1 cellular context compared by ENCODE assay signal in genomic region chr1:217437375-217437774, GRCh38.
TF ChIP-seq lines count a peak whose summit lies in the region.

No MANE protein-coding gene starts in this region.

TF ChIP-seq in GM23338, 12 proteins besides CTCF, POLR2A, EP300 and RAD21 (continued from another document):
- no peak for TF ChIP-seq REST (IDR thresholded peaks at IDR 0.05; ENCODE audit: unreplicated experiment)
- no peak for TF ChIP-seq NANOG (IDR thresholded peaks at IDR 0.05; ENCODE audit: borderline replicate concordance)
- no peak for TF ChIP-seq ZNF331 (CRISPR knock-in tag; IDR thresholded peaks at IDR 0.05; ENCODE audit: low read depth)
- TF ChIP-seq EZH2phosphoT487 (IDR thresholded peaks at IDR 0.05; ENCODE audit: unreplicated experiment) = no peak
- no peak for TF ChIP-seq POLR2AphosphoS5 (IDR thresholded peaks at IDR 0.05; ENCODE audit: low read depth)
- TF ChIP-seq ZNF462 (CRISPR knock-in tag; IDR thresholded peaks at IDR 0.05) = no peak
- TF ChIP-seq ETS1 (IDR thresholded peaks at IDR 0.05) = no peak
- TF ChIP-seq JUNB (IDR thresholded peaks at IDR 0.05; ENCODE audit: unreplicated experiment) = no peak
- TF ChIP-seq STAT1 (IDR thresholded peaks at IDR 0.05; ENCODE audit: unreplicated experiment) = no peak
- no peak for TF ChIP-seq CREB1 (CRISPR knock-in tag; IDR thresholded peaks at IDR 0.05; ENCODE audit: low read depth)
